Comparison of ENCODE assay signal across 8 cellular contexts in genomic region chr15:96354731-96355560, GRCh38. TPM values are rescaled to one million over a fixed set of nuclear protein-coding genes. Genes with fewer than 3 reads are reported as not detected.
DNase-seq lines count a peak whose midpoint lies in the region; ATAC-seq lines count a peak whose summit lies in the region.

No MANE protein-coding gene starts in this region.

- no peak overlapping the region for H3K4me3 Mint-ChIP-seq in activated T-cell treated with anti-CD3 and anti-CD28 coated beads, Interleukin-2, amount 50 U/mL, for 72 hours

- H3K4me3 ChIP-seq in HUES48 (ENCODE audit: low read depth, low read length), result peak overlapping the region; percentile 33; the same call in 1 of the 2 replicates
- H3K4me3 ChIP-seq in iPS-15b (ENCODE audit: low read depth, low read length), result peak overlapping the region; percentile 48
- peak overlapping the region; percentile 45 to 81 (median 69) for H3K4me3 ChIP-seq in subcutaneous abdominal adipose tissue (ENCODE audit: low read depth in 1 of 5, low read length in 5 of 5)

- no peak overlapping the region for H3K27ac ChIP-seq in HUES48 (ENCODE audit: low read depth, low read length)
- peak overlapping the region; percentile 50 for H3K27ac ChIP-seq in subcutaneous abdominal adipose tissue (ENCODE audit: low read depth, low read length)

- H3K9me3 Mint-ChIP-seq in activated T-cell treated with anti-CD3 and anti-CD28 coated beads, Interleukin-2, amount 50 U/mL, for 72 hours, result no peaks in the 10 kb centered on the region

- H3K27me3 Mint-ChIP-seq in activated T-cell treated with anti-CD3 and anti-CD28 coated beads, Interleukin-2, amount 50 U/mL, for 72 hours (ENCODE audit: low read depth), result peaks cover 60% of the 10 kb centered on the region

- H3K9ac ChIP-seq in HUES48 (ENCODE audit: low read depth, low read length) (no peak overlapping the region), iPS-15b (ENCODE audit: low read depth, low read length) (no peak overlapping the region), subcutaneous abdominal adipose tissue (ENCODE audit: low read length in 5 of 5) (peak overlapping the region in 3 of 5 donors; percentile 51 to 68 (median 64))

- peaks cover 2 to 8% of the 10 kb centered on the region in 2 donors for H3K36me3 Mint-ChIP-seq in activated T-cell treated with anti-CD3 and anti-CD28 coated beads, Interleukin-2, amount 50 U/mL, for 72 hours (ENCODE audit: insufficient read depth in 2 of 2)

- H3K27ac Mint-ChIP-seq in activated T-cell treated with anti-CD3 and anti-CD28 coated beads, Interleukin-2, amount 50 U/mL, for 72 hours, result no peak overlapping the region

- ATAC-seq in HG03196 (IDR thresholded peaks at IDR 0.05; ENCODE audit: unreplicated experiment), result no peak
- ATAC-seq in activated T-cell treated with anti-CD3 and anti-CD28 coated beads, Interleukin-2, amount 50 U/mL, for 72 hours (replicated peaks in 1 of 2), result no peak

- H3K4me1 Mint-ChIP-seq in activated T-cell treated with anti-CD3 and anti-CD28 coated beads, Interleukin-2, amount 50 U/mL, for 72 hours (ENCODE audit: low read depth), result peaks cover 30% of the 10 kb centered on the region

- peaks cover 100% of the 10 kb centered on the region for H3K27me3 ChIP-seq in HUES48 (ENCODE audit: control insufficient read depth, insufficient read depth, low read length)
- H3K27me3 ChIP-seq in iPS-15b (ENCODE audit: control insufficient read depth, insufficient read depth, low read length), result peaks cover 99% of the 10 kb centered on the region
- peaks cover 2 to 22% (median 7%) of the 10 kb centered on the region in 5 donors for H3K27me3 ChIP-seq in subcutaneous abdominal adipose tissue (ENCODE audit: control insufficient read depth in 5 of 5, insufficient read depth in 4 of 5, low read length in 5 of 5)

- H3K9me3 ChIP-seq in HUES48 (ENCODE audit: control insufficient read depth, insufficient read depth, low read length), result no peaks in the 10 kb centered on the region
- no peaks in the 10 kb centered on the region for H3K9me3 ChIP-seq in iPS-15b (ENCODE audit: control insufficient read depth, insufficient read depth, low read length)
- H3K9me3 ChIP-seq in subcutaneous abdominal adipose tissue (ENCODE audit: control insufficient read depth in 5 of 5, low read length in 5 of 5), result no peaks in the 10 kb centered on the region

- H3K4me1 ChIP-seq in HUES48 (ENCODE audit: control insufficient read depth, insufficient read depth, low read length), result peaks cover 36% of the 10 kb centered on the region
- H3K4me1 ChIP-seq in iPS-15b (ENCODE audit: control insufficient read depth, insufficient read depth, low read length), result peaks cover 11% of the 10 kb centered on the region
- peaks cover 0 to 71% (median 45%) of the 10 kb centered on the region in 5 donors for H3K4me1 ChIP-seq in subcutaneous abdominal adipose tissue (ENCODE audit: control insufficient read depth in 5 of 5, insufficient read depth in 5 of 5, low read length in 5 of 5)

- DNase-seq in amniotic epithelial cell (ENCODE audit: low read depth) (peak; percentile 82), C1 segment of cervical spinal cord (lab: John Stamatoyannopoulos, UW) (no peak), A172 (ENCODE audit: low spot score) (no peak)
- no peak for DNase-seq in activated T-cell treated with anti-CD3 and anti-CD28 coated beads, Interleukin-2, amount 50 U/mL, for 72 hours

- H3K36me3 ChIP-seq in HUES48 (ENCODE audit: control insufficient read depth, insufficient read depth, low read length), result no peaks in the 10 kb centered on the region
- no peaks in the 10 kb centered on the region for H3K36me3 ChIP-seq in iPS-15b (ENCODE audit: control insufficient read depth, insufficient read depth, low read length)
- peaks cover 0 to 3% (median 0%) of the 10 kb centered on the region in 5 donors for H3K36me3 ChIP-seq in subcutaneous abdominal adipose tissue (ENCODE audit: control insufficient read depth in 5 of 5, insufficient read depth in 5 of 5, low read length in 5 of 5)

RNA-seq across cellular contexts. Expression of gene NR2F2, which starts 24.4 kb away (rescaled TPM):
- not detected for total RNA-seq in activated T-cell treated with anti-CD3 and anti-CD28 coated beads, Interleukin-2, amount 50 U/mL, for 72 hours
- total RNA-seq in A172 (2014; rRNA removed; shearing (Covaris generic)), result 9.2 and 16.2 TPM in 2 replicates

Comparison
In these comparisons a context has a peak if more than half of its experiments do, and no peak if none do; other contexts are left out.
1. H3K9ac ChIP-seq: peak in subcutaneous abdominal adipose tissue (3 of 5); none in HUES48 (single experiment) and iPS-15b (single experiment).
2. RNA of gene NR2F2, which starts 24.4 kb away (total RNA-seq): 9.2 to 16.2 TPM in A172; not detected in activated T-cell treated with anti-CD3 and anti-CD28 coated beads, Interleukin-2, amount 50 U/mL, for 72 hours; every median in the first group is over 10 times any median in the second.
3. Peak in every context shown above with its lines, with median percentiles within 50 percentile points of each other: H3K4me3 ChIP-seq.